27 cellular contexts compared by ENCODE assay signal in genomic region chr7:8827329-8827728, GRCh38.
DNase-seq lines count a peak whose midpoint lies in the region; ATAC-seq, FAIRE-seq and TF ChIP-seq lines count a peak whose summit lies in the region.
"Had no signal": no experiment of that assay in that cellular context is flagged by ENCODE, and none has a peak within 500 bp of the region (broad histone marks: within the 10 kb centered on the region; RNA-seq: fewer than 3 reads in every experiment).

No MANE protein-coding gene starts in this region.

- H4K20me1 ChIP-seq in PC-9 (ENCODE audit: insufficient read depth) (no peaks in the 10 kb centered on the region), H1 (replicated peaks in 1 of 2; ENCODE audit: control insufficient read depth in 1 of 2, insufficient read depth in 2 of 2, low read length in 2 of 2) (no peaks in the 10 kb centered on the region), SK-N-SH (ENCODE audit: insufficient read depth) (no peaks in the 10 kb centered on the region)
- H4K20me1 ChIP-seq: BLaER1 had no signal

- TF ChIP-seq RAD21 in H1 (IDR thresholded peaks at IDR 0.05 in 1 of 2, conservative IDR thresholded peaks at IDR 0.05 in 1 of 2; ENCODE audit: low read depth in 2 of 2, low read length in 2 of 2), result no peak
- no peak for TF ChIP-seq RAD21 in SK-N-SH (IDR thresholded peaks at IDR 0.05; ENCODE audit: low read length)

- no peak for FAIRE-seq in H1 (lab: Jason Lieb, UNC)
- FAIRE-seq: A204.1, GM12892, GM18507 had no signal

- H3K79me1 ChIP-seq in H1 (ENCODE audit: low read depth, low read length), result no peaks in the 10 kb centered on the region

- H3K23me2 ChIP-seq in H1 (ENCODE audit: low read depth, low read length), result no peaks in the 10 kb centered on the region

- H2BK12ac ChIP-seq in H1 (ENCODE audit: low read depth, low read length), result no peak overlapping the region

- POLR2A ChIA-PET in PC-9 (lab: Charles Lee; ENCODE audit: unreplicated experiment) (no interaction called here), H1 (lab: Charles Lee; ENCODE audit: partially characterized antibody) (no interaction called here), SK-N-SH (lab: Yijun Ruan, JAX) (no interaction called here)

- H2BK20ac ChIP-seq in H1 (ENCODE audit: low read length), result no peak overlapping the region

- H2BK15ac ChIP-seq in H1 (ENCODE audit: low read length), result no peak overlapping the region

- 0 out of 2 replicates have a peak overlapping the region, but pooled peaks have one; percentile 7 for H2AFZ ChIP-seq in PC-9
- peak overlapping the region; percentile 50 for H2AFZ ChIP-seq in H1 (ENCODE audit: low read length)
- no peak overlapping the region for H2AFZ ChIP-seq in SK-N-SH (ENCODE audit: low read depth)

- 79% methylated on average over 1 of the region's 1 CpG; no CpG with 5 or more reads in 1 of the 2 experiments for WGBS in H1 (ENCODE audit: extremely low coverage in 1 of 2, insufficient coverage in 1 of 2, insufficient read length in 1 of 2, insufficient replicate concordance in 2 of 2, low coverage in 1 of 2, low lambda C conversion rate in 2 of 2, missing lambda C conversion rate in 1 of 2), 2 experiments
- WGBS in SK-N-SH (ENCODE audit: low lambda C conversion rate), result 46% methylated on average over 1 of the region's 1 CpG

- no peaks in the 10 kb centered on the region; the same call in 1 of the 2 replicates for H3K9me2 ChIP-seq in PC-9 (ENCODE audit: insufficient read depth)
- no peaks in the 10 kb centered on the region for H3K9me2 ChIP-seq in SK-N-SH

- H3K9me3 ChIP-seq in PC-9 (ENCODE audit: insufficient read depth, low read depth) (no peaks in the 10 kb centered on the region), H1 (ENCODE audit: insufficient read depth in 2 of 2, low read depth in 1 of 2, low read length in 1 of 2) (no peaks in the 10 kb centered on the region), breast epithelium (no peaks in the 10 kb centered on the region), SK-N-SH (0 out of 2 replicates have a peak, but pooled peaks cover 3% of the 10 kb centered on the region)
- H3K9me3 ChIP-seq: BE2C, BLaER1 had no signal

- no peak overlapping the region for H3K9ac ChIP-seq in H1 (replicated peaks in 1 of 4; ENCODE audit: extremely low read depth in 1 of 4, low read depth in 3 of 4, low read length in 3 of 4)
- H3K9ac ChIP-seq in SK-N-SH, result no peak overlapping the region
- H3K9ac ChIP-seq: BLaER1 had no signal

- H3K4ac ChIP-seq in H1 (replicated peaks; ENCODE audit: insufficient read length, low read depth, low read length), result no peak overlapping the region

- no TSS peak for BruUV-seq in PC-9 (replicated peaks; lab: Mats Ljungman, UMichigan)

- no peaks in the 10 kb centered on the region for H3K4me1 ChIP-seq in PC-9 (replicated peaks; ENCODE audit: insufficient read depth)
- H3K4me1 ChIP-seq in H1 (replicated peaks in 1 of 4; ENCODE audit: control insufficient read depth in 3 of 4, insufficient read depth in 4 of 4, low read length in 3 of 4), result no peaks in the 10 kb centered on the region
- H3K4me1 ChIP-seq in breast epithelium, result no peaks in the 10 kb centered on the region
- no peaks in the 10 kb centered on the region for H3K4me1 ChIP-seq in SK-N-SH (ENCODE audit: control insufficient read depth in 1 of 2, insufficient read depth in 2 of 2, low read depth in 1 of 2, low read length in 1 of 2)
- H3K4me1 ChIP-seq: BE2C, BLaER1 had no signal

- TF ChIP-seq EP300 in H1 (IDR thresholded peaks at IDR 0.05; ENCODE audit: borderline replicate concordance in 1 of 2, low read depth in 2 of 2, low read length in 2 of 2) (no peak), SK-N-SH (IDR thresholded peaks at IDR 0.05; ENCODE audit: borderline replicate concordance in 1 of 2, low read depth in 1 of 2, low read length in 1 of 2) (no peak)

- no peaks in the 10 kb centered on the region for H3F3A ChIP-seq in PC-9 (ENCODE audit: insufficient read depth, low read depth)
- no peaks in the 10 kb centered on the region for H3F3A ChIP-seq in SK-N-SH (replicated peaks; ENCODE audit: insufficient read depth)

- no peaks in the 10 kb centered on the region for H3K79me2 ChIP-seq in PC-9 (ENCODE audit: low read depth)
- H3K79me2 ChIP-seq in H1 (ENCODE audit: control insufficient read depth in 1 of 2, insufficient read depth in 2 of 2, low read length in 2 of 2), result no peaks in the 10 kb centered on the region
- H3K79me2 ChIP-seq in SK-N-SH (ENCODE audit: insufficient read depth), result no peaks in the 10 kb centered on the region

- H3K27me3 ChIP-seq in PC-9 (ENCODE audit: insufficient read depth, low read depth) (no peaks in the 10 kb centered on the region), H1 (replicated peaks in 1 of 4; ENCODE audit: control insufficient read depth in 3 of 4, extremely low read depth in 1 of 4, insufficient read depth in 3 of 4, low read length in 3 of 4) (no peaks in the 10 kb centered on the region), breast epithelium (no peaks in the 10 kb centered on the region), SK-N-SH (ENCODE audit: insufficient read depth) (no peaks in the 10 kb centered on the region)
- H3K27me3 ChIP-seq: BE2C, BLaER1 had no signal

- H2BK5ac ChIP-seq in H1 (ENCODE audit: low read depth, low read length), result no peak overlapping the region

- H2AK5ac ChIP-seq in H1 (ENCODE audit: low read depth, low read length), result no peak overlapping the region

- CTCF ChIA-PET in PC-9 (lab: Charles Lee) (no interaction called here), H1 (lab: Charles Lee; ENCODE audit: partially characterized antibody) (no interaction called here), SK-N-SH (lab: Yijun Ruan, JAX) (no interaction called here)

- H3K18ac ChIP-seq in H1 (ENCODE audit: extremely low read depth, low read length), result no peak overlapping the region

- TF ChIP-seq POLR2A in H1 (IDR thresholded peaks at IDR 0.05; ENCODE audit: control extremely low read depth in 1 of 2, low read depth in 2 of 2, low read length in 2 of 2) (no peak), breast epithelium (IDR thresholded peaks at IDR 0.05) (no peak)

- H3K36me3 ChIP-seq in PC-9 (ENCODE audit: low read depth) (no peaks in the 10 kb centered on the region), H1 (ENCODE audit: control insufficient read depth in 2 of 4, insufficient read depth in 4 of 4, low read length in 3 of 4) (no peaks in the 10 kb centered on the region), breast epithelium (no peaks in the 10 kb centered on the region), SK-N-SH (replicated peaks in 1 of 2; ENCODE audit: control insufficient read depth in 1 of 2, insufficient read depth in 2 of 2, low read length in 1 of 2) (no peaks in the 10 kb centered on the region)
- H3K36me3 ChIP-seq: BE2C, BLaER1 had no signal

- no peak overlapping the region for H3K4me2 ChIP-seq in PC-9
- H3K4me2 ChIP-seq in H1 (ENCODE audit: insufficient read depth in 1 of 2, low read depth in 2 of 2, low read length in 2 of 2), result no peak overlapping the region
- H3K4me2 ChIP-seq in SK-N-SH, result no peak overlapping the region
- H3K4me2 ChIP-seq: BLaER1 had no signal

- H3K14ac ChIP-seq in H1 (ENCODE audit: insufficient read length), result no peak overlapping the region

- H4K91ac ChIP-seq in H1 (replicated peaks; ENCODE audit: insufficient read length, low read length), result no peak overlapping the region

- no peak overlapping the region for H2BK120ac ChIP-seq in H1 (replicated peaks; ENCODE audit: low read depth, low read length)

- H3K4me3 ChIP-seq in PC-9 (no peak overlapping the region), H1 (ENCODE audit: extremely low read depth in 1 of 4, insufficient read depth in 2 of 4, low read depth in 3 of 4, low read length in 4 of 4) (no peak overlapping the region), breast epithelium (no peak overlapping the region), SK-N-SH (ENCODE audit: low read depth in 2 of 2, low read length in 1 of 2) (no peak overlapping the region)
- H3K4me3 ChIP-seq: BLaER1, GM12878 had no signal

- no peak overlapping the region for H3K56ac ChIP-seq in H1 (replicated peaks; ENCODE audit: insufficient read length, low read depth, low read length)

- no peak overlapping the region for H4K8ac ChIP-seq in H1 (ENCODE audit: extremely low read depth, insufficient read depth, low read length)

- ATAC-seq in GM21717 (IDR thresholded peaks at IDR 0.05; ENCODE audit: unreplicated experiment), result no peak
- ATAC-seq: GM12878 had no signal

- DNase-seq in OCI-M1 (lab: John Stamatoyannopoulos, UW), result peak; percentile 13
- DNase-seq in PC-9, result no peak
- no peak for DNase-seq in H1 (ENCODE audit: low read depth in 1 of 2, low spot score in 2 of 2)
- no peak for DNase-seq in breast epithelium (ENCODE audit: low spot score in 2 of 2)
- no peak for DNase-seq in SK-N-SH
- no peak for DNase-seq in activated T-cell treated with anti-CD3 and anti-CD28 coated beads, Interleukin-2, amount 50 U/mL, for 48 hours
- DNase-seq: 8988T; ACHN; BE2C; C1 segment of cervical spinal cord; CD4-positive, alpha-beta memory T cell; CD4-positive, CD25-positive, alpha-beta regulatory T cell; CD8-positive, alpha-beta memory T cell; COR-L47; DMS 273 treated with DMSO at 0.1 percent for 48 hours; DMS153; DMS53; DMS79; DND-41; EL; GDM1 had no signal

- no peak overlapping the region for H3K23ac ChIP-seq in H1 (ENCODE audit: insufficient read length)

- TF ChIP-seq CTCF in PC-9 (conservative IDR thresholded peaks at IDR 0.05), result no peak
- TF ChIP-seq CTCF in H1 (IDR thresholded peaks at IDR 0.05; ENCODE audit: control extremely low read depth in 1 of 3, insufficient read depth in 1 of 3, low read depth in 1 of 3, low read length in 3 of 3), result no peak
- no peak for TF ChIP-seq CTCF in breast epithelium (IDR thresholded peaks at IDR 0.05)
- TF ChIP-seq CTCF in SK-N-SH (IDR thresholded peaks at IDR 0.05), result no peak

- intact Hi-C loops in PC-9 (cut with micrococcal nuclease; ENCODE audit: unreplicated experiment) (no loop called here), breast epithelium (cut with DNase I; ENCODE audit: low total_unique reads) (no loop called here)

- H4K5ac ChIP-seq in H1 (ENCODE audit: insufficient read length, low read depth, low read length), result no peak overlapping the region

- H3K27ac ChIP-seq in PC-9 (no peak overlapping the region), H1 (ENCODE audit: low read depth, low read length) (no peak overlapping the region), breast epithelium (no peak overlapping the region), SK-N-SH (ENCODE audit: low read depth in 2 of 2, low read length in 1 of 2) (no peak overlapping the region)
- H3K27ac ChIP-seq: BLaER1 had no signal

TF ChIP-seq in H1, 55 proteins besides CTCF, POLR2A, EP300 and RAD21 (continues in another document):
- TF ChIP-seq SUZ12 (IDR thresholded peaks at IDR 0.05; ENCODE audit: low read length) (no peak), SIX5 (IDR thresholded peaks at IDR 0.05; ENCODE audit: low read depth, low read length) (no peak), TBP (IDR thresholded peaks at IDR 0.05; ENCODE audit: low read depth, low read length) (no peak)

TF ChIP-seq in SK-N-SH, 30 proteins besides CTCF, POLR2A, EP300 and RAD21:
- TF ChIP-seq NFIC (IDR thresholded peaks at IDR 0.05; ENCODE audit: borderline replicate concordance) (no peak), NRF1 (IDR thresholded peaks at IDR 0.05; ENCODE audit: low read depth, low read length) (no peak), SIN3A (IDR thresholded peaks at IDR 0.05; ENCODE audit: borderline replicate concordance, low read depth, low read length) (no peak), RXRA (IDR thresholded peaks at IDR 0.05; ENCODE audit: borderline replicate concordance, low read depth) (no peak), GATA2 (CRISPR knock-in tag; IDR thresholded peaks at IDR 0.05) (no peak), YY1 (IDR thresholded peaks at IDR 0.05; ENCODE audit: low read depth) (no peak)
TF ChIP-seq in SK-N-SH: peak in this region for 0.
